ENCODE assay signal across 8 cellular contexts in the genomic region with DNA sequence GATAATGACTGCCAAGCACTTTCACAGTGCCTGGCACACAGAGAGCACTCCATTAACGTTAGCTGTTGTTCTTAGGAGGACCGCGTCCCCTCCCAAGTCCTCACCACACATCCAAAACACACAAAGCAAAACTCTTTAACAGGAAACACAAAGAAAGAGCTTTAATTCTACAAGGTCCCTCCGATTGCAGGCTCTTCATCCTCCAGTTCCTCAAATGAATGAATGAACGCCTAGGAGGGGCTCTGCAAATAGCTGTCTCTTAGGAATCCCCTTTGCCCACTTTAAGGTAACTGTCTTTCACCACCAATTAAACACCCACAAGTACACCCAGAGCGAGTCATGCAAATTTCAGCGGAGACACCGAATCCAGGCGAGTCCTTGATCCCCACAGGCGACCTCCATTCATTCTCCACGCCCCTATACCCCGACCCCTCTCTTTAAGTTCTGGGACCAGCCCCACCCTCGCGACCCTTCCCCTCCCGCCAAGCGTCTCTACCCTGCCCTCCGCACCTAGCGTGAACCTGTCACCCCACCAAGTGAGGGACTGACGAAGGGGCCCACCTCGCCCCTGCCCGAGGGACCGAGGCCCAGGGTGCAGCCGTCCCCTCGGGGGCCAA. TPM values are rescaled to one million over a fixed set of nuclear protein-coding genes. Genes with fewer than 3 reads are reported as not detected.
DNase-seq lines count a peak whose midpoint lies in the region; ATAC-seq lines count a peak whose summit lies in the region.

No MANE protein-coding gene starts in this region.

- peaks cover 28% of the 10 kb centered on the region for H3K4me1 ChIP-seq in HUES6 (ENCODE audit: control insufficient read depth, insufficient read depth, low read length)

- H3K27ac ChIP-seq in HUES6 (ENCODE audit: low read depth, low read length) (peak overlapping the region; percentile 100), adipose tissue (ENCODE audit: low read depth, low read length) (peak overlapping the region; percentile 71), substantia nigra (ENCODE audit: low read depth, low read length, poor library complexity, severe bottlenecking) (peak overlapping the region; percentile 98)

- H3K4me1 Mint-ChIP-seq in stimulated activated naive CD8-positive, alpha-beta T cell treated with anti-CD3 and anti-CD28 coated beads, Interleukin-15, Interleukin-2, amounts not matched to agents 100 ng/mL and 50 ng/mL, for 24 hours (ENCODE audit: low read depth) = peaks cover 26% of the 10 kb centered on the region

- H3K9ac ChIP-seq in HUES6 (ENCODE audit: low read length) = peak overlapping the region; percentile 100

- H3K27me3 Mint-ChIP-seq in stimulated activated naive CD8-positive, alpha-beta T cell treated with anti-CD3 and anti-CD28 coated beads, Interleukin-15, Interleukin-2, amounts not matched to agents 100 ng/mL and 50 ng/mL, for 24 hours = no peaks in the 10 kb centered on the region

- H3K9me3 ChIP-seq in HUES6 (ENCODE audit: control insufficient read depth, insufficient read depth, low read depth, low read length) = no peaks in the 10 kb centered on the region

- ATAC-seq in stimulated activated naive CD8-positive, alpha-beta T cell treated with anti-CD3 and anti-CD28 coated beads, Interleukin-15, Interleukin-2, amounts not matched to agents 100 U/mL and 50 U/mL, for 24 hours = no peak

- peak overlapping the region; percentile 92 for H3K4me3 Mint-ChIP-seq in stimulated activated naive CD8-positive, alpha-beta T cell treated with anti-CD3 and anti-CD28 coated beads, Interleukin-15, Interleukin-2, amounts not matched to agents 100 ng/mL and 50 ng/mL, for 24 hours

- peak overlapping the region; percentile 99 for H3K4me3 ChIP-seq in HUES6 (ENCODE audit: low read depth, low read length)

- no peaks in the 10 kb centered on the region for H3K27me3 ChIP-seq in HUES6 (ENCODE audit: control insufficient read depth, insufficient read depth, low read length)

- no peaks in the 10 kb centered on the region for H3K9me3 Mint-ChIP-seq in stimulated activated naive CD8-positive, alpha-beta T cell treated with anti-CD3 and anti-CD28 coated beads, Interleukin-15, Interleukin-2, amounts not matched to agents 100 ng/mL and 50 ng/mL, for 24 hours

- H3K36me3 Mint-ChIP-seq in stimulated activated naive CD8-positive, alpha-beta T cell treated with anti-CD3 and anti-CD28 coated beads, Interleukin-15, Interleukin-2, amounts not matched to agents 100 ng/mL and 50 ng/mL, for 24 hours (ENCODE audit: low read depth) = no peaks in the 10 kb centered on the region

- peak overlapping the region; percentile 86 for H3K27ac Mint-ChIP-seq in stimulated activated naive CD8-positive, alpha-beta T cell treated with anti-CD3 and anti-CD28 coated beads, Interleukin-15, Interleukin-2, amounts not matched to agents 100 ng/mL and 50 ng/mL, for 24 hours

- WGBS in adipose tissue, 3 donors = 0 to 2% (median 1%) methylated on average over 24 of the region's 24 CpGs

- 0 out of 2 replicates have a peak, but pooled peaks cover 3% of the 10 kb centered on the region for H3K36me3 ChIP-seq in HUES6 (ENCODE audit: control insufficient read depth, insufficient read depth, low read length)

- no peak for DNase-seq in stimulated activated naive CD8-positive, alpha-beta T cell treated with anti-CD3 and anti-CD28 coated beads, Interleukin-15, Interleukin-2, amounts not matched to agents 100 U/mL and 50 U/mL, for 24 hours
- peak; percentile 5 for DNase-seq in inferior parietal cortex (ENCODE audit: extremely low spot score)
- DNase-seq in substantia nigra (lab: John Stamatoyannopoulos, UW) = peak in 1 of 49 donors; percentile 35
- DNase-seq in NCI-H510A treated with DMSO at 0.1 percent for 48 hours (lab: John Stamatoyannopoulos, UW) = no peak
- no peak for DNase-seq in D341Med (ENCODE audit: low spot score)

RNA-seq across cellular contexts. Expression of a gene that starts 0.6 kb away (rescaled TPM):
- 10 to 100 TPM in 2 of 3 donors, 1 to 10 TPM in 1; 8.8 to 13.8 (median 11.4) TPM for polyA plus RNA-seq in adipose tissue

RNA-seq across cellular contexts. Expression of a gene that starts 34.7 kb away (rescaled TPM):
- under 1 TPM in 2 of 3 donors, not detected in 1; 0.02 to 0.04 TPM for polyA plus RNA-seq in adipose tissue
